ENCODE assay signal across 9 cellular contexts in genomic region chr2:113965644-113966043, GRCh38.
DNase-seq lines count a peak whose midpoint lies in the region; ATAC-seq and TF ChIP-seq lines count a peak whose summit lies in the region.
"Had no signal": no experiment of that assay in that cellular context is flagged by ENCODE, and none has a peak within 500 bp of the region (broad histone marks: within the 10 kb centered on the region; RNA-seq: fewer than 3 reads in every experiment).

No MANE protein-coding gene starts in this region.

- no peak overlapping the region for H3K4me3 Mint-ChIP-seq in nephron
- H3K4me3 Mint-ChIP-seq: CD8-positive, alpha-beta memory T cell had no signal

- intact Hi-C loops in OCI-LY7 (cut with micrococcal nuclease; ENCODE audit: unreplicated experiment) (no loop called here), dorsolateral prefrontal cortex (cut with DNase I) (no loop called here)

- POLR2A ChIA-PET in OCI-LY7 (lab: Charles Lee), result interaction anchor here (0.6 to 1.1 kb wide), 3 partner anchors 54 to 214 kb away, joined by 3 to 4 read pairs (median 4); partner anchors contain the start of gene SLC35F5

- peaks cover 15% of the 10 kb centered on the region for H3K4me1 Mint-ChIP-seq in nephron

- H3K9me3 ChIP-seq in OCI-LY7 (ENCODE audit: low read length), result no peaks in the 10 kb centered on the region

- H3K4me3 ChIP-seq in OCI-LY7 (ENCODE audit: low read depth, low read length, poor library complexity, severe bottlenecking) (no peak overlapping the region), dorsolateral prefrontal cortex (no peak overlapping the region)

- no peaks in the 10 kb centered on the region for H3K9me3 Mint-ChIP-seq in nephron
- H3K9me3 Mint-ChIP-seq: CD8-positive, alpha-beta memory T cell had no signal

- H3K27me3 Mint-ChIP-seq in nephron (ENCODE audit: low read depth), result no peaks in the 10 kb centered on the region
- H3K27me3 Mint-ChIP-seq: CD8-positive, alpha-beta memory T cell had no signal

- BruUV-seq in OCI-LY7 (replicated peaks; lab: Mats Ljungman, UMichigan), result no TSS peak

- no peak overlapping the region for H3K27ac Mint-ChIP-seq in nephron

- ATAC-seq in GM19452 (IDR thresholded peaks at IDR 0.05; ENCODE audit: unreplicated experiment), result peak; percentile 76
- peak; percentile 87 for ATAC-seq in HG03354 (IDR thresholded peaks at IDR 0.05; ENCODE audit: poor library complexity, severe bottlenecking, unreplicated experiment)

- H3K4me2 ChIP-seq in OCI-LY7 (ENCODE audit: low read length), result no peak overlapping the region

- H3K27ac ChIP-seq in OCI-LY7 (ENCODE audit: low read depth, low read length, poor library complexity, severe bottlenecking) (no peak overlapping the region), dorsolateral prefrontal cortex (no peak overlapping the region)

- H3K4me1 ChIP-seq in OCI-LY7 (ENCODE audit: insufficient read depth, low read length, poor library complexity, severe bottlenecking), result peaks cover 17% of the 10 kb centered on the region

- peaks cover 3% of the 10 kb centered on the region for H3K36me3 Mint-ChIP-seq in nephron (ENCODE audit: low read depth)

- TF ChIP-seq CTCF in OCI-LY7 (conservative IDR thresholded peaks at IDR 0.05; ENCODE audit: low read length), result peak; percentile 86
- TF ChIP-seq CTCF in dorsolateral prefrontal cortex (IDR thresholded peaks at IDR 0.05 in 54 of 56, conservative IDR thresholded peaks at IDR 0.05 in 2 of 56; ENCODE audit: low read depth in 1 of 56, partially characterized antibody in 56 of 56), result peak in 48 of 56 donors; percentile 10 to 56 (median 42)
- peak; percentile 33 to 57 (median 41) for TF ChIP-seq CTCF in nephron (IDR thresholded peaks at IDR 0.05; ENCODE audit: unreplicated experiment in 3 of 3)

- H4K20me1 ChIP-seq in OCI-LY7 (ENCODE audit: insufficient read depth, low read length), result no peaks in the 10 kb centered on the region; the same call in 1 of the 2 replicates

- peaks cover 24% of the 10 kb centered on the region; the same call in 1 of the 2 replicates for H3K36me3 ChIP-seq in OCI-LY7 (ENCODE audit: insufficient read depth, low read length)

- peak; percentile 42 for DNase-seq in NCI-H510A treated with DMSO at 0.1 percent for 48 hours (lab: John Stamatoyannopoulos, UW)
- no peak for DNase-seq in NCI-H510A (lab: John Stamatoyannopoulos, UW)
- peak; percentile 79 for DNase-seq in OCI-LY7 (ENCODE audit: low spot score)
- DNase-seq in dorsolateral prefrontal cortex, result no peak
- DNase-seq in GM19240 (ENCODE audit: insufficient read length, low spot score), result no peak

- no peaks in the 10 kb centered on the region for H3K9me2 ChIP-seq in OCI-LY7 (ENCODE audit: insufficient read depth, low read length)

- CTCF ChIA-PET in OCI-LY7 (lab: Charles Lee; ENCODE audit: unreplicated experiment), result interaction anchor here (0.7 kb wide), 1 partner anchor 10 kb away, joined by 3 read pairs; no protein-coding TSS in a partner anchor

- no peaks in the 10 kb centered on the region for H3K79me2 ChIP-seq in OCI-LY7 (ENCODE audit: insufficient read depth, low read depth, low read length)

- no peak overlapping the region for H2AFZ ChIP-seq in OCI-LY7 (ENCODE audit: low read length)

- H3K27me3 ChIP-seq in dorsolateral prefrontal cortex, result no peaks in the 10 kb centered on the region

Comparison
In these comparisons a context has a peak if more than half of its experiments do, and no peak if none do; other contexts are left out.
1. DNase-seq: peak in NCI-H510A treated with DMSO at 0.1 percent for 48 hours (single experiment) and OCI-LY7 (single experiment); none in NCI-H510A (single experiment), dorsolateral prefrontal cortex (0 of 10) and GM19240 (single experiment).
2. Peak in every context shown above with its lines, with median percentiles within 50 percentile points of each other: CTCF ChIP-seq.